ENCODE assay signal across 8 cellular contexts in genomic region chr3:123286308-123287023, GRCh38.
A peak's percentile ranks its signal among the peaks of the same experiment; 100 is the strongest.
DNase-seq lines count a peak whose midpoint lies in the region; ATAC-seq and TF ChIP-seq lines count a peak whose summit lies in the region.

No MANE protein-coding gene starts in this region.

- ATAC-seq in Right ventricle myocardium superior (ENCODE audit: poor library complexity) (peak; percentile 8), Right ventricle myocardium inferior (no peak), HG03432 (IDR thresholded peaks at IDR 0.05; ENCODE audit: unreplicated experiment) (peak; percentile 60), SK-N-SH treated with all-trans-retinoic acid at 6 μM for 48 hours (peak; percentile 98)

- intact Hi-C loops in Right ventricle myocardium superior (cut with DNase I) (no loop called here), Right ventricle myocardium inferior (cut with DNase I) (no loop called here)

- DNase-seq in Right ventricle myocardium superior, result no peak
- no peak for DNase-seq in Right ventricle myocardium inferior (ENCODE audit: missing footprints)
- peak; percentile 40 to 76 for DNase-seq in dermis microvascular lymphatic vessel endothelial cell (ENCODE audit: low read depth in 2 of 2)
- DNase-seq in medulla oblongata (ENCODE audit: extremely low spot score), result peak; percentile 28
- DNase-seq in activated gamma-delta T cell (lab: John Stamatoyannopoulos, UW), result no peak
- no peak for DNase-seq in NCI-H2171 (lab: John Stamatoyannopoulos, UW)

TF ChIP-seq in SK-N-SH treated with all-trans-retinoic acid at 6 μM for 48 hours, 23 proteins besides CTCF, POLR2A, EP300 and RAD21:
- TF ChIP-seq SNAI2 (CRISPR knock-in tag; IDR thresholded peaks at IDR 0.05) (no peak; the same call in 1 of the 2 replicates), POU6F1 (CRISPR knock-in tag; IDR thresholded peaks at IDR 0.05; ENCODE audit: borderline replicate concordance, low read depth) (no peak), ZNF70 (CRISPR knock-in tag; IDR thresholded peaks at IDR 0.05) (no peak), PATZ1 (CRISPR knock-in tag; IDR thresholded peaks at IDR 0.05; ENCODE audit: borderline replicate concordance) (no peak), CSDC2 (CRISPR knock-in tag; IDR thresholded peaks at IDR 0.05) (peak; percentile 84; the same call in 1 of the 2 replicates), GLIS3 (CRISPR knock-in tag; IDR thresholded peaks at IDR 0.05) (no peak), ARNTL (CRISPR knock-in tag; IDR thresholded peaks at IDR 0.05; ENCODE audit: borderline replicate concordance, low read depth) (no peak), ZFP3 (CRISPR knock-in tag; IDR thresholded peaks at IDR 0.05) (0 out of 2 replicates have a peak, but pooled peaks have one; percentile 66)
- TF ChIP-seq, protein P1, sequence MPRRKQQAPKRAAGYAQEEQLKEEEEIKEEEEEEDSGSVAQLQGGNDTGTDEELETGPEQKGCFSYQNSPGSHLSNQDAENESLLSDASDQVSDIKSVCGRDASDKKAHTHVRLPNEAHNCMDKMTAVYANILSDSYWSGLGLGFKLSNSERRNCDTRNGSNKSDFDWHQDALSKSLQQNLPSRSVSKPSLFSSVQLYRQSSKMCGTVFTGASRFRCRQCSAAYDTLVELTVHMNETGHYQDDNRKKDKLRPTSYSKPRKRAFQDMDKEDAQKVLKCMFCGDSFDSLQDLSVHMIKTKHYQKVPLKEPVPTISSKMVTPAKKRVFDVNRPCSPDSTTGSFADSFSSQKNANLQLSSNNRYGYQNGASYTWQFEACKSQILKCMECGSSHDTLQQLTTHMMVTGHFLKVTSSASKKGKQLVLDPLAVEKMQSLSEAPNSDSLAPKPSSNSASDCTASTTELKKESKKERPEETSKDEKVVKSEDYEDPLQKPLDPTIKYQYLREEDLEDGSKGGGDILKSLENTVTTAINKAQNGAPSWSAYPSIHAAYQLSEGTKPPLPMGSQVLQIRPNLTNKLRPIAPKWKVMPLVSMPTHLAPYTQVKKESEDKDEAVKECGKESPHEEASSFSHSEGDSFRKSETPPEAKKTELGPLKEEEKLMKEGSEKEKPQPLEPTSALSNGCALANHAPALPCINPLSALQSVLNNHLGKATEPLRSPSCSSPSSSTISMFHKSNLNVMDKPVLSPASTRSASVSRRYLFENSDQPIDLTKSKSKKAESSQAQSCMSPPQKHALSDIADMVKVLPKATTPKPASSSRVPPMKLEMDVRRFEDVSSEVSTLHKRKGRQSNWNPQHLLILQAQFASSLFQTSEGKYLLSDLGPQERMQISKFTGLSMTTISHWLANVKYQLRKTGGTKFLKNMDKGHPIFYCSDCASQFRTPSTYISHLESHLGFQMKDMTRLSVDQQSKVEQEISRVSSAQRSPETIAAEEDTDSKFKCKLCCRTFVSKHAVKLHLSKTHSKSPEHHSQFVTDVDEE (CRISPR knock-in tag; IDR thresholded peaks at IDR 0.05), result no peak
- TF ChIP-seq, protein P2, sequence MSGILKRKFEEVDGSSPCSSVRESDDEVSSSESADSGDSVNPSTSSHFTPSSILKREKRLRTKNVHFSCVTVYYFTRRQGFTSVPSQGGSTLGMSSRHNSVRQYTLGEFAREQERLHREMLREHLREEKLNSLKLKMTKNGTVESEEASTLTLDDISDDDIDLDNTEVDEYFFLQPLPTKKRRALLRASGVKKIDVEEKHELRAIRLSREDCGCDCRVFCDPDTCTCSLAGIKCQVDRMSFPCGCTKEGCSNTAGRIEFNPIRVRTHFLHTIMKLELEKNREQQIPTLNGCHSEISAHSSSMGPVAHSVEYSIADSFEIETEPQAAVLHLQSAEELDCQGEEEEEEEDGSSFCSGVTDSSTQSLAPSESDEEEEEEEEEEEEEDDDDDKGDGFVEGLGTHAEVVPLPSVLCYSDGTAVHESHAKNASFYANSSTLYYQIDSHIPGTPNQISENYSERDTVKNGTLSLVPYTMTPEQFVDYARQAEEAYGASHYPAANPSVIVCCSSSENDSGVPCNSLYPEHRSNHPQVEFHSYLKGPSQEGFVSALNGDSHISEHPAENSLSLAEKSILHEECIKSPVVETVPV (CRISPR knock-in tag; IDR thresholded peaks at IDR 0.05), result no peak
TF ChIP-seq in SK-N-SH treated with all-trans-retinoic acid at 6 μM for 48 hours: peak in this region for 2.

Comparison
In these comparisons a context has a peak if more than half of its experiments do, and no peak if none do; other contexts are left out.
1. DNase-seq: peak in dermis microvascular lymphatic vessel endothelial cell (2 of 2) and medulla oblongata (single experiment); none in Right ventricle myocardium superior (single experiment), Right ventricle myocardium inferior (single experiment), activated gamma-delta T cell (single experiment) and NCI-H2171 (single experiment).